In the genomic region with DNA sequence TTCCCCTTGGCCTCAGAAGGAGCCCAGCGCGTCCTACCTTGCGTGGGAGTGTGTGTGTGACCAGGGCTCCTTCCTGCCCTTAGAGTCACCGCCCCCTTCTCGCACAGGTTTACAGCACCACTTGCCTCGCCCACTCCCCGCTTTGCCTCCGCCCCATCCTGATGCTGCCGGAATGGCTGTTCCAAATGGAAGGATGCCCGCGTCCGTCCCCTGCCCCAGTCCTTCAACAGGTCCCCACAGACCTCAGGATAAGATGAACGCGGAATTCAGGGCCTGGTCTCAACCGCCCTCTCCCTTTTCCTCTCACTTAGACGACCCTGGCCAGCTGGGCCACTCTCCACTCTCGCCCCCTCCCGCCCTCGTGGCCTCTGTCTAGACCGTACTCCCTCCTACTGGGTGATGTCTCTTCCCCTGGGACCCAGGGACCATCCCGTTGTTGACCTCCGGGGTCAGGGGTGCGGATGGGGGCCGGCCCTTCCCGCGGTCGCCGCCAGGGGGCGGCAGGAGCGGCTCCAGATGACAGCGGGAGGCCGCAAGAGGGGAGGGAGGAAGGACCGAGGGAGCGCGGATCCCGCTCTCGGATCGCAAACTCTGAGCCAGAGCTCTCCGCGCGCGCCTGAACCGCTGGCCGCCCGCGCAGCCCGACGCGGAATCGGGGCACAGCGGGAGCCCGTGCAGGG, we compare ENCODE assay signal across 8 cellular contexts. TPM values are rescaled to one million over a fixed set of nuclear protein-coding genes. Genes with fewer than 3 reads are reported as not detected.
DNase-seq lines count a peak whose midpoint lies in the region; ATAC-seq, FAIRE-seq and TF ChIP-seq lines count a peak whose summit lies in the region.

Gene THSD4, plus strand, starts transcription at position 585 of the 680 bp plus-strand sequence.

- DNase-seq in AG09319 (ENCODE audit: extremely low read depth, low read depth) (no peak), GM19239 (ENCODE audit: insufficient read length, low spot score) (peak; percentile 97), PC-9 (peak; percentile 76 to 82), osteocyte (ENCODE audit: extremely low spot score, unreplicated experiment) (peak; percentile 88), upper lobe of left lung (peak; percentile 83 to 96)
- DNase-seq in activated naive CD4-positive, alpha-beta T cell (lab: John Stamatoyannopoulos, UW) = peak in 3 of 4 experiments; percentile 16 to 39 (median 20)

- CTCF ChIA-PET in PC-9 (lab: Charles Lee) = interaction anchor here (0.6 kb wide), 1 partner anchor 34 kb away, joined by 7 read pairs; no protein-coding TSS in a partner anchor

- TF ChIP-seq POLR2A in gastroesophageal sphincter (IDR thresholded peaks at IDR 0.05) = no peak
- peak in 1 of 4 donors; percentile 50 for TF ChIP-seq POLR2A in upper lobe of left lung (IDR thresholded peaks at IDR 0.05)

- no peaks in the 10 kb centered on the region for H4K20me1 ChIP-seq in PC-9 (ENCODE audit: insufficient read depth)

- TF ChIP-seq CTCF in AG09319 (IDR thresholded peaks at IDR 0.05; ENCODE audit: low read depth, low read length) (peak; percentile 96), PC-9 (conservative IDR thresholded peaks at IDR 0.05) (peak; percentile 98), gastroesophageal sphincter (IDR thresholded peaks at IDR 0.05) (peak; percentile 94 to 97 (median 96)), osteocyte (IDR thresholded peaks at IDR 0.05) (peak; percentile 99), upper lobe of left lung (IDR thresholded peaks at IDR 0.05) (peak; percentile 95 to 98 (median 97))

- H3K27me3 ChIP-seq in PC-9 (ENCODE audit: insufficient read depth, low read depth) (no peaks in the 10 kb centered on the region), gastroesophageal sphincter (no peaks in the 10 kb centered on the region), upper lobe of left lung (no peaks in the 10 kb centered on the region)

- ATAC-seq in HG03565 (IDR thresholded peaks at IDR 0.05; ENCODE audit: unreplicated experiment) (peak; percentile 57), gastroesophageal sphincter (peak; percentile 80), upper lobe of left lung (ENCODE audit: low FRiP score in 2 of 2) (peak; percentile 88 to 90)

- H3K27me3 Mint-ChIP-seq in osteocyte (ENCODE audit: unreplicated experiment) = no peaks in the 10 kb centered on the region

- TF ChIP-seq EP300 in gastroesophageal sphincter (IDR thresholded peaks at IDR 0.05) = no peak
- no peak for TF ChIP-seq EP300 in upper lobe of left lung (IDR thresholded peaks at IDR 0.05)

- H3K36me3 Mint-ChIP-seq in osteocyte (ENCODE audit: unreplicated experiment) = no peaks in the 10 kb centered on the region

- H3K9me2 ChIP-seq in PC-9 (ENCODE audit: insufficient read depth) = no peaks in the 10 kb centered on the region

- H3K36me3 ChIP-seq in PC-9 (ENCODE audit: low read depth) (peaks cover 8% of the 10 kb centered on the region; the same call in 1 of the 2 replicates), gastroesophageal sphincter (no peaks in the 10 kb centered on the region), upper lobe of left lung (no peaks in the 10 kb centered on the region)

- H3K27ac ChIP-seq in PC-9 (peak within 1 kb of the TSS; percentile 91), gastroesophageal sphincter (peak within 1 kb of the TSS; percentile 16 to 73 (median 63)), upper lobe of left lung (peak within 1 kb of the TSS; percentile 59 to 88 (median 78))

- peak within 1 kb of the TSS; percentile 75 for H3K4me3 Mint-ChIP-seq in osteocyte (ENCODE audit: unreplicated experiment)

- H2AFZ ChIP-seq in PC-9 = peak within 1 kb of the TSS; percentile 74

- H3F3A ChIP-seq in PC-9 (ENCODE audit: insufficient read depth, low read depth) = peaks cover 24% of the 10 kb centered on the region

- H3K4me1 ChIP-seq in PC-9 (replicated peaks; ENCODE audit: insufficient read depth) = peaks cover 45% of the 10 kb centered on the region
- peaks cover 0 to 18% (median 0%) of the 10 kb centered on the region in 3 donors for H3K4me1 ChIP-seq in gastroesophageal sphincter
- H3K4me1 ChIP-seq in upper lobe of left lung = peaks cover 7 to 27% (median 8%) of the 10 kb centered on the region in 4 donors

- peaks cover 32% of the 10 kb centered on the region for H3K4me1 Mint-ChIP-seq in osteocyte (ENCODE audit: unreplicated experiment)

- intact Hi-C loops in PC-9 (cut with micrococcal nuclease; ENCODE audit: unreplicated experiment) = loop anchor here (1.0 to 5.0 kb wide), 8 partner anchors 36 to 326 kb away; no protein-coding TSS in a partner anchor

- peaks cover 43% of the 10 kb centered on the region for H3K79me2 ChIP-seq in PC-9 (ENCODE audit: low read depth)

- FAIRE-seq in GM19239 (lab: Jason Lieb, UNC) = no peak

- BruUV-seq in PC-9 (replicated peaks; lab: Mats Ljungman, UMichigan) = no TSS peak

- no peaks in the 10 kb centered on the region for H3K9me3 ChIP-seq in PC-9 (ENCODE audit: insufficient read depth, low read depth)
- no peaks in the 10 kb centered on the region for H3K9me3 ChIP-seq in gastroesophageal sphincter
- no peaks in the 10 kb centered on the region for H3K9me3 ChIP-seq in upper lobe of left lung

- no peaks in the 10 kb centered on the region for H3K9me3 Mint-ChIP-seq in osteocyte (ENCODE audit: unreplicated experiment)

- peak within 1 kb of the TSS; percentile 89 for H3K4me2 ChIP-seq in PC-9

- POLR2A ChIA-PET in PC-9 (lab: Charles Lee; ENCODE audit: unreplicated experiment) = interaction anchor here (0.6 kb wide), 2 partner anchors 205 to 378 kb away, joined by 3 to 4 read pairs; no protein-coding TSS in a partner anchor

- peak within 1 kb of the TSS; percentile 23 for H3K27ac Mint-ChIP-seq in osteocyte (ENCODE audit: unreplicated experiment)

- peak within 1 kb of the TSS; percentile 84 for H3K4me3 ChIP-seq in PC-9
- peak within 1 kb of the TSS; percentile 57 to 65 for H3K4me3 ChIP-seq in gastroesophageal sphincter
- H3K4me3 ChIP-seq in upper lobe of left lung = peak within 1 kb of the TSS; percentile 17 to 73 (median 60)

- WGBS in gastroesophageal sphincter (ENCODE audit: low coverage in 1 of 2), 2 donors = 49 to 65% methylated on average over 6 to 16 of the region's 52 CpGs
- 20 to 38% methylated on average over 20 to 25 of the region's 52 CpGs for WGBS in upper lobe of left lung, 2 donors

RNA-seq across cellular contexts. Expression of gene THSD4, which starts in this region (rescaled TPM):
- total RNA-seq in PC-9 (2021) (29.3 and 33.1 TPM in 2 replicates), gastroesophageal sphincter (10 to 100 TPM in 3 of 4 donors, 1 to 10 TPM in 1; 4.6 to 28.5 (median 17.6) TPM), osteocyte (4.5 and 5.7 TPM in 2 replicates), upper lobe of left lung (10 to 100 TPM; 16.8 to 39.7 (median 21.7) TPM)
